ENCODE assay signal across 11 cellular contexts in the genomic region with DNA sequence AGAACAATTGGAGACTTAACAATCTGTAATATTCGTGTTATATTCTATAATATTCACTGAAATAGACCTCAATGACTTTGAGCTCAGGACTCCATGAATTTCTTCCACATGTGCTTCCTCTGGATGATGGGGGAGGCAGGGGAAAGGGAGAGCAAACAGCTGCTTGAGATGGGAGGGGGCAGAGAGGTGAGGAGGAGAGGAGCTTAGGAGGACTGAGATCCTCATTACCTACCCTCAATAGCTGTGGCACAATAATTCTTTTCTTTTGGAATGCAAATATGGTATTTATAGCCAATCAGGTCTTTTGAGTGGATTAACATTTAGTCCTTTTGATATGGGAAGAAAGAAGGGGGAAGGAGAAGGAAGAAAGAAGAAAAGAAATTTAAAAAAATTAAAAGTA.
DNase-seq lines count a peak whose midpoint lies in the region; ATAC-seq and TF ChIP-seq lines count a peak whose summit lies in the region.
"Had no signal": no experiment of that assay in that cellular context is flagged by ENCODE, and none has a peak within 500 bp of the region (broad histone marks: within the 10 kb centered on the region; RNA-seq: fewer than 3 reads in every experiment).

No MANE protein-coding gene starts in this region.

- H3K4me1 ChIP-seq in Caco-2 = peaks cover 43% of the 10 kb centered on the region
- H3K4me1 ChIP-seq in breast epithelium = peaks cover 3 to 8% of the 10 kb centered on the region in 2 donors
- H3K4me1 ChIP-seq in parathyroid adenoma = peaks cover 20% of the 10 kb centered on the region

- H3K27me3 ChIP-seq in Caco-2 (replicated peaks; ENCODE audit: control insufficient read depth, insufficient read depth, low read length) (no peaks in the 10 kb centered on the region), breast epithelium (no peaks in the 10 kb centered on the region), parathyroid adenoma (ENCODE audit: control insufficient read depth, insufficient read depth, low read length) (no peaks in the 10 kb centered on the region)

- CTCF ChIA-PET in Caco-2 (lab: Charles Lee) = interaction anchor here (0.7 to 1.0 kb wide), 2 partner anchors 20 to 79 kb away, joined by 3 read pairs; no protein-coding TSS in a partner anchor

- H3K36me3 Mint-ChIP-seq in Caco-2 (ENCODE audit: insufficient read depth, unreplicated experiment) (no peaks in the 10 kb centered on the region), IgD-negative memory B cell (no peaks in the 10 kb centered on the region)
- H3K36me3 Mint-ChIP-seq in effector memory CD8-positive, alpha-beta T cell (ENCODE audit: insufficient read depth) = no peaks in the 10 kb centered on the region

- no peaks in the 10 kb centered on the region for H3K79me2 ChIP-seq in parathyroid adenoma

- TF ChIP-seq CTCF in Caco-2 (IDR thresholded peaks at IDR 0.05; ENCODE audit: insufficient read depth in 1 of 2, low read depth in 1 of 2, low read length in 1 of 2, severe bottlenecking in 1 of 2, unreplicated experiment in 1 of 2) = no peak
- TF ChIP-seq CTCF in breast epithelium (IDR thresholded peaks at IDR 0.05) = no peak
- TF ChIP-seq CTCF in parathyroid adenoma (IDR thresholded peaks at IDR 0.05) = no peak

- intact Hi-C loops in Caco-2 (cut with micrococcal nuclease; ENCODE audit: unreplicated experiment) = no loop called here
- intact Hi-C loops in breast epithelium (cut with DNase I; ENCODE audit: low total_unique reads) = no loop called here

- H3K4me3 ChIP-seq in Caco-2 (ENCODE audit: low read depth, low read length) = no peak overlapping the region
- no peak overlapping the region for H3K4me3 ChIP-seq in breast epithelium
- no peak overlapping the region for H3K4me3 ChIP-seq in parathyroid adenoma (ENCODE audit: low read depth, low read length)

- H3K9ac ChIP-seq in parathyroid adenoma = no peak overlapping the region

- H3K9me3 Mint-ChIP-seq in Caco-2 (ENCODE audit: unreplicated experiment) = no peaks in the 10 kb centered on the region
- H3K9me3 Mint-ChIP-seq in IgD-negative memory B cell = no peaks in the 10 kb centered on the region
- H3K9me3 Mint-ChIP-seq in effector memory CD8-positive, alpha-beta T cell = no peaks in the 10 kb centered on the region

- H3K27ac ChIP-seq in breast epithelium = peak overlapping the region; percentile 60 to 85
- H3K27ac ChIP-seq in parathyroid adenoma = no peak overlapping the region

- H3K9me3 ChIP-seq in Caco-2 = no peaks in the 10 kb centered on the region
- H3K9me3 ChIP-seq in breast epithelium = no peaks in the 10 kb centered on the region
- H3K9me3 ChIP-seq in parathyroid adenoma (ENCODE audit: control insufficient read depth, low read length) = no peaks in the 10 kb centered on the region

- H3K27ac Mint-ChIP-seq in Caco-2 (ENCODE audit: unreplicated experiment) (peak overlapping the region; percentile 2), IgD-negative memory B cell (peak overlapping the region; percentile 79 to 92 (median 87))
- no peak overlapping the region for H3K27ac Mint-ChIP-seq in effector memory CD8-positive, alpha-beta T cell

- POLR2A ChIA-PET in Caco-2 (lab: Charles Lee) = interaction anchor here (0.6 kb wide), 1 partner anchor 75 kb away, joined by 7 read pairs; no protein-coding TSS in a partner anchor

- DNase-seq in Caco-2 (peak in 1 of 2 experiments; percentile 37), breast epithelium (ENCODE audit: low spot score in 2 of 2) (no peak), CD1c-positive myeloid dendritic cell (ENCODE audit: extremely low spot score) (no peak), GOT3 (lab: John Stamatoyannopoulos, UW) (no peak), NCI-H187 (lab: John Stamatoyannopoulos, UW) (no peak)
- DNase-seq in effector memory CD8-positive, alpha-beta T cell = no peak
- DNase-seq: activated CD8-positive, alpha-beta memory T cell treated with anti-CD3 and anti-CD28 coated beads, Interleukin-2, amount 50 U/mL, for 4 hours; cerebellar nuclear complex; stimulated activated CD4-positive, alpha-beta T cell treated with anti-CD3 and anti-CD28 coated beads, Interleukin-4, amount 100 ng/mL, for 24 hours had no signal

- H3K36me3 ChIP-seq in Caco-2 (ENCODE audit: control insufficient read depth, insufficient read depth, low read length) (no peaks in the 10 kb centered on the region), breast epithelium (no peaks in the 10 kb centered on the region), parathyroid adenoma (ENCODE audit: control insufficient read depth, insufficient read depth, low read length) (no peaks in the 10 kb centered on the region)

- no peaks in the 10 kb centered on the region for H3K27me3 Mint-ChIP-seq in Caco-2 (ENCODE audit: insufficient read depth, unreplicated experiment)
- H3K27me3 Mint-ChIP-seq in IgD-negative memory B cell = no peaks in the 10 kb centered on the region
- H3K27me3 Mint-ChIP-seq in effector memory CD8-positive, alpha-beta T cell = no peaks in the 10 kb centered on the region

- H3K4me3 Mint-ChIP-seq in Caco-2 (ENCODE audit: unreplicated experiment) (no peak overlapping the region), IgD-negative memory B cell (peak overlapping the region; percentile 62 to 87 (median 82))
- no peak overlapping the region for H3K4me3 Mint-ChIP-seq in effector memory CD8-positive, alpha-beta T cell

- ATAC-seq in effector memory CD8-positive, alpha-beta T cell (replicated peaks) = no peak

- TF ChIP-seq POLR2A in breast epithelium (IDR thresholded peaks at IDR 0.05) = no peak

- peaks cover 58% of the 10 kb centered on the region for H3K4me1 Mint-ChIP-seq in Caco-2 (ENCODE audit: low read depth, unreplicated experiment)
- peaks cover 58 to 70% (median 60%) of the 10 kb centered on the region in 3 donors for H3K4me1 Mint-ChIP-seq in IgD-negative memory B cell
- peaks cover 24 to 29% of the 10 kb centered on the region in 2 donors for H3K4me1 Mint-ChIP-seq in effector memory CD8-positive, alpha-beta T cell (ENCODE audit: low read depth in 2 of 2)

- no TSS peak for BruUV-seq in Caco-2 (replicated peaks; lab: Mats Ljungman, UMichigan)

- H3K4me2 ChIP-seq in parathyroid adenoma (ENCODE audit: low read length) = no peak overlapping the region

- H2AFZ ChIP-seq in parathyroid adenoma = peak overlapping the region; percentile 52

Comparison
In these comparisons a context has a peak if more than half of its experiments do, and no peak if none do; other contexts are left out.
1. H3K27ac Mint-ChIP-seq: peak in Caco-2 (single experiment) and IgD-negative memory B cell (3 of 3); none in effector memory CD8-positive, alpha-beta T cell (0 of 2).
2. H3K4me3 Mint-ChIP-seq: peak in IgD-negative memory B cell (4 of 4); none in Caco-2 (single experiment) and effector memory CD8-positive, alpha-beta T cell (0 of 2).